ENCODE assay signal across 16 cellular contexts in genomic region chrX:43456056-43456455, GRCh38.
"Had no signal": no experiment of that assay in that cellular context is flagged by ENCODE, and none has a peak within 500 bp of the region (broad histone marks: within the 10 kb centered on the region; RNA-seq: fewer than 3 reads in every experiment).

No MANE protein-coding gene starts in this region.

- H3K27ac ChIP-seq: neutrophil, right atrium auricular region, sigmoid colon, skin epidermis, stomach had no signal

- FAIRE-seq: endometrium, frontal cortex had no signal

- H3K4me3 ChIP-seq: right atrium auricular region, sigmoid colon, skin epidermis, stomach had no signal

- H3K4me1 ChIP-seq: right atrium auricular region, sigmoid colon, stomach had no signal

- H3K36me3 ChIP-seq: neutrophil, right atrium auricular region, sigmoid colon, stomach had no signal

- H3K9me3 ChIP-seq: neutrophil had no signal

- DNase-seq: effector memory CD4-positive, alpha-beta T cell; islet precursor cell; mammary epithelial cell; naive thymus-derived CD4-positive, alpha-beta T cell; sigmoid colon; stimulated activated CD4-positive, alpha-beta T cell treated with anti-CD3 and anti-CD28 coated beads, Interleukin-2, amount 100 ng/mL, for 24 hours; stimulated activated naive CD4-positive, alpha-beta T cell; stomach; trophoblast cell had no signal

- H3K27me3 ChIP-seq: neutrophil, right atrium auricular region, sigmoid colon, stomach had no signal

- ATAC-seq: esophagus mucosa; left lobe of liver; naive thymus-derived CD4-positive, alpha-beta T cell had no signal
